In genomic region chr5:179820483-179821297, GRCh38 we compare ENCODE assay signal across 8 cellular contexts. TPM values are rescaled to one million over a fixed set of nuclear protein-coding genes. Genes with fewer than 3 reads are reported as not detected.
DNase-seq lines count a peak whose midpoint lies in the region; ATAC-seq and TF ChIP-seq lines count a peak whose summit lies in the region.

Gene SQSTM1 (plus strand): TSS chr5:179820905. CDS start chr5:179820937, 32 bp downstream.

- H3K4me3 ChIP-seq in Karpas-422 (ENCODE audit: low read length) = peak within 1 kb of the TSS; percentile 96
- H3K4me3 ChIP-seq in adipocyte (ENCODE audit: low read length) = peak within 1 kb of the TSS; percentile 87
- H3K4me3 ChIP-seq in cardiac muscle cell = peak within 1 kb of the TSS; percentile 73
- H3K4me3 ChIP-seq in parathyroid adenoma (ENCODE audit: low read depth, low read length) = peak within 1 kb of the TSS; percentile 74
- peak within 1 kb of the TSS; percentile 80 to 88 (median 86) for H3K4me3 ChIP-seq in tibial nerve

- H3K27ac ChIP-seq in Karpas-422 (ENCODE audit: low read length) (peak within 1 kb of the TSS; percentile 75), cardiac muscle cell (peak within 1 kb of the TSS; percentile 94), parathyroid adenoma (peak within 1 kb of the TSS; percentile 96), tibial nerve (peak within 1 kb of the TSS; percentile 95 to 100 (median 98))

- peaks cover 19% of the 10 kb centered on the region for H4K20me1 ChIP-seq in Karpas-422 (ENCODE audit: insufficient read depth, low read depth, low read length)

- TF ChIP-seq CTCF in cardiac muscle cell (IDR thresholded peaks at IDR 0.05; ENCODE audit: low read depth, low read length) = no peak
- no peak for TF ChIP-seq CTCF in parathyroid adenoma (IDR thresholded peaks at IDR 0.05)
- TF ChIP-seq CTCF in tibial nerve (IDR thresholded peaks at IDR 0.05) = peak in 2 of 5 experiments; percentile 61 to 62

- WGBS in tibial nerve, 2 donors = 0 to 1% methylated on average over 37 to 41 of the region's 81 CpGs

- DNase-seq in GDM1 (lab: John Stamatoyannopoulos, UW) = peak; percentile 79
- DNase-seq in Karpas-422 = peak; percentile 91
- peak; percentile 56 to 72 for DNase-seq in SW 1271 (lab: John Stamatoyannopoulos, UW)
- peak; percentile 93 for DNase-seq in adipocyte (ENCODE audit: low read depth)
- DNase-seq in cardiac muscle cell (ENCODE audit: low read depth in 1 of 2, low spot score in 1 of 2) = peak; percentile 87 to 93
- peak; percentile 67 to 68 for DNase-seq in tibial nerve (ENCODE audit: low spot score in 2 of 2)

- peak; percentile 35 to 100 for TF ChIP-seq EP300 in tibial nerve (IDR thresholded peaks at IDR 0.05)

- H3K36me3 ChIP-seq in Karpas-422 (ENCODE audit: insufficient read depth, low read length) (peaks cover 19% of the 10 kb centered on the region; the same call in 1 of the 2 replicates), adipocyte (ENCODE audit: control insufficient read depth, insufficient read depth, low read length, severe bottlenecking) (peaks cover 39% of the 10 kb centered on the region), cardiac muscle cell (peaks cover 22% of the 10 kb centered on the region), parathyroid adenoma (ENCODE audit: control insufficient read depth, insufficient read depth, low read length) (no peaks in the 10 kb centered on the region), tibial nerve (peaks cover 9 to 33% (median 12%) of the 10 kb centered on the region in 3 donors)

- no peaks in the 10 kb centered on the region for H3K9me2 ChIP-seq in Karpas-422 (replicated peaks; ENCODE audit: insufficient read depth, low read length)

- H3K4me2 ChIP-seq in Karpas-422 (ENCODE audit: low read depth, low read length, poor library complexity, severe bottlenecking) = peak within 1 kb of the TSS; percentile 92
- peak within 1 kb of the TSS; percentile 79 for H3K4me2 ChIP-seq in parathyroid adenoma (ENCODE audit: low read length)

- peak; percentile 35 for ATAC-seq in GM21737 (IDR thresholded peaks at IDR 0.05; ENCODE audit: unreplicated experiment)

- peak within 1 kb of the TSS; percentile 96 for H3K9ac ChIP-seq in Karpas-422 (ENCODE audit: low read length)
- peak within 1 kb of the TSS; percentile 99 for H3K9ac ChIP-seq in adipocyte (ENCODE audit: low read length)
- H3K9ac ChIP-seq in parathyroid adenoma = peak within 1 kb of the TSS; percentile 93

- H3K27me3 ChIP-seq in Karpas-422 (ENCODE audit: low read length) (no peaks in the 10 kb centered on the region), adipocyte (replicated peaks; ENCODE audit: control insufficient read depth, insufficient read depth, low read length) (no peaks in the 10 kb centered on the region), cardiac muscle cell (no peaks in the 10 kb centered on the region), parathyroid adenoma (ENCODE audit: control insufficient read depth, insufficient read depth, low read length) (no peaks in the 10 kb centered on the region), tibial nerve (no peaks in the 10 kb centered on the region)

- peak; percentile 91 to 99 for TF ChIP-seq POLR2A in tibial nerve (IDR thresholded peaks at IDR 0.05)

- no peaks in the 10 kb centered on the region for H3K9me3 ChIP-seq in Karpas-422 (ENCODE audit: low read length)
- H3K9me3 ChIP-seq in adipocyte (ENCODE audit: control insufficient read depth, low read length) = no peaks in the 10 kb centered on the region
- H3K9me3 ChIP-seq in cardiac muscle cell (ENCODE audit: low read depth) = no peaks in the 10 kb centered on the region
- no peaks in the 10 kb centered on the region for H3K9me3 ChIP-seq in parathyroid adenoma (ENCODE audit: control insufficient read depth, low read length)
- no peaks in the 10 kb centered on the region for H3K9me3 ChIP-seq in tibial nerve

- H2AFZ ChIP-seq in Karpas-422 (ENCODE audit: low read length) (no peak within 1 kb of the TSS; the same call in 1 of the 2 replicates), parathyroid adenoma (peak within 1 kb of the TSS; percentile 90)

- peaks cover 36% of the 10 kb centered on the region for H3K4me1 ChIP-seq in Karpas-422 (ENCODE audit: low read length)
- peaks cover 59% of the 10 kb centered on the region for H3K4me1 ChIP-seq in adipocyte (ENCODE audit: control insufficient read depth, insufficient read depth, low read length)
- H3K4me1 ChIP-seq in cardiac muscle cell (ENCODE audit: low read depth) = peaks cover 23% of the 10 kb centered on the region
- H3K4me1 ChIP-seq in parathyroid adenoma = peaks cover 31% of the 10 kb centered on the region
- H3K4me1 ChIP-seq in tibial nerve = peaks cover 0 to 78% (median 61%) of the 10 kb centered on the region in 4 donors

- H3K79me2 ChIP-seq in Karpas-422 (ENCODE audit: low read length) (peaks cover 27% of the 10 kb centered on the region), parathyroid adenoma (peaks cover 23% of the 10 kb centered on the region)

RNA-seq across cellular contexts. Expression of gene SQSTM1, which starts in this region (rescaled TPM):
- 100.0 and 123 TPM in 2 replicates for total RNA-seq in Karpas-422 (2014; rRNA removed; shearing (Covaris generic); ENCODE audit: low replicate concordance)
- total RNA-seq in cardiac muscle cell (110 and 115 TPM in 2 replicates), tibial nerve (100 to 1,000 TPM; 408 to 463 (median 452) TPM)
- polyA plus RNA-seq in cardiac muscle cell = 108 and 144 TPM in 2 replicates

Comparison
In these comparisons a context has a peak if more than half of its experiments do, and no peak if none do; other contexts are left out.
1. Peak in every context shown above with its lines: DNase-seq, ATAC-seq, H3K4me3 ChIP-seq and H3K27ac ChIP-seq.